2 cellular contexts compared by ENCODE assay signal in genomic region chr17:15630930-15631453, GRCh38. TPM values are rescaled to one million over a fixed set of nuclear protein-coding genes. Genes with fewer than 3 reads are reported as not detected.
"Had no signal": no experiment of that assay in that cellular context is flagged by ENCODE, and none has a peak within 500 bp of the region (broad histone marks: within the 10 kb centered on the region; RNA-seq: fewer than 3 reads in every experiment).

No MANE protein-coding gene starts in this region.

RNA-seq across cellular contexts. Expression of gene FBXW10B, which starts 11.5 kb away (rescaled TPM):
- total RNA-seq: ascending aorta, body of pancreas had no signal
